In the genomic region with DNA sequence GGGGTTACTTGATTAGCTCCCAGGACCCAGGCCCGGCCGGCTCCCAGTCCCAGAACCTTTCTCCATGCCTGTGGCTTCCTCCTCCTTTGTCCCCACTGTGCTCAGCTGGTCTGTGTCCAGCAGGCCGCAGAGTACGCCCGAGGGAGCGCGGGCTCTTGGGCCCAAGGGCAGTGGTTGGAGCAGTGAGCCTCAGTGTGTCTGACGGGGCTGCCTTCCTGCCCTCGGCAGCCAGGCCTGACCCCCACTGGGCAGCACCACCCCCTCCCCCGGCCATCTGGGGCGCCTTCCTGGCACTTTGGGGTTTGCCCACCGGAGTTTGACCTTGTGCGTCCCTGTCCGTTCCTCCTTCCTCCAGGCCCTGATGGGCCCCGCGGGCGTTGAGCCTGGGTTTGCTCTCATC, we compare ENCODE assay signal across 24 cellular contexts.
"Had no signal": no experiment of that assay in that cellular context is flagged by ENCODE, and none has a peak within 500 bp of the region (broad histone marks: within the 10 kb centered on the region; RNA-seq: fewer than 3 reads in every experiment).

No MANE protein-coding gene starts in this region.

- DNase-seq: kidney glomerular epithelial cell; left cardiac atrium; lower lobe of right lung; mammary epithelial cell; mesenchymal stem cell; naive thymus-derived CD8-positive, alpha-beta T cell; occipital lobe; ovary; stimulated activated CD4-positive, alpha-beta T cell treated with anti-CD3 and anti-CD28 coated beads, Interleukin-12 subunit alpha, Interleukin-12 subunit beta, amount 100 ng/mL, for 4 hours; stimulated activated CD4-positive, alpha-beta T cell treated with anti-CD3 and anti-CD28 coated beads, Interleukin-15, amount 100 ng/mL, for 24 hours; stimulated activated CD4-positive, alpha-beta T cell treated with anti-CD3 and anti-CD28 coated beads, Interleukin-2, amount 100 ng/mL, for 24 hours; stimulated activated CD4-positive, alpha-beta T cell treated with anti-CD3 and anti-CD28 coated beads, Interleukin-4, amount 100 ng/mL, for 1 hour; stimulated activated naive B cell treated with anti-CD40 and anti-IgM and Interleukin-4, amounts not matched to agents 10 μg/mL and 1 μg/mL and 100 μg/mL, for 72 hours; stimulated activated naive CD8-positive, alpha-beta T cell treated with anti-CD3 and anti-CD28 coated beads, Interleukin-15, Interleukin-2, amounts not matched to agents 100 U/mL and 50 U/mL, for 24 hours; stomach; tibial artery; uterus had no signal

- FAIRE-seq: keratinocyte had no signal

- ATAC-seq: left cardiac atrium; lower lobe of right lung; naive thymus-derived CD8-positive, alpha-beta T cell; sciatic nerve; stimulated activated naive B cell treated with anti-CD40 and anti-IgM and Interleukin-4, amounts not matched to agents 10 μg/mL and 1 μg/mL and 100 μg/mL, for 72 hours; stimulated activated naive CD8-positive, alpha-beta T cell treated with anti-CD3 and anti-CD28 coated beads, Interleukin-15, Interleukin-2, amounts not matched to agents 100 U/mL and 50 U/mL, for 24 hours had no signal

- H3K4me3 ChIP-seq: lower lobe of right lung, ovary, right atrium auricular region, skin epidermis, stomach, suprapubic skin, thoracic aorta, tibial artery, uterus had no signal

- H3K9me3 ChIP-seq: lower lobe of right lung, neutrophil, ovary, right atrium auricular region, stomach, suprapubic skin, thoracic aorta, tibial artery, uterus had no signal

- H3K27ac ChIP-seq: lower lobe of right lung, neutrophil, ovary, right atrium auricular region, skin epidermis, stomach, suprapubic skin, thoracic aorta, tibial artery, uterus had no signal

- H3K36me3 ChIP-seq: neutrophil, ovary, thoracic aorta, uterus had no signal

- H3K27me3 ChIP-seq: ovary, right atrium auricular region, stomach, suprapubic skin, uterus had no signal
